In genomic region chr9:124390812-124391658, GRCh38 we compare ENCODE assay signal across 13 cellular contexts. TPM values are rescaled to one million over a fixed set of nuclear protein-coding genes. Genes with fewer than 3 reads are reported as not detected.
DNase-seq lines count a peak whose midpoint lies in the region; ATAC-seq and TF ChIP-seq lines count a peak whose summit lies in the region.
"Had no signal": no experiment of that assay in that cellular context is flagged by ENCODE, and none has a peak within 500 bp of the region (broad histone marks: within the 10 kb centered on the region; RNA-seq: fewer than 3 reads in every experiment).

No MANE protein-coding gene starts in this region.

- ATAC-seq in HCT116 (no peak; the same call in 1 of the 2 replicates), left colon (peak; percentile 74), GM19463 (IDR thresholded peaks at IDR 0.05; ENCODE audit: unreplicated experiment) (no peak)
- ATAC-seq: body of pancreas, foreskin keratinocyte, right cardiac atrium had no signal

- POLR2A ChIA-PET in HCT116 (lab: Charles Lee): no interaction called here

- no peak overlapping the region for H3K4me3 ChIP-seq in HCT116 (replicated peaks in 1 of 2; ENCODE audit: low read depth in 1 of 2, low read length in 2 of 2)
- H3K4me3 ChIP-seq in SJSA1: no peak overlapping the region
- no peak overlapping the region for H3K4me3 ChIP-seq in transverse colon
- H3K4me3 ChIP-seq in suprapubic skin: no peak overlapping the region
- H3K4me3 ChIP-seq: body of pancreas had no signal

- H3K27me3 ChIP-seq in HCT116 (ENCODE audit: insufficient read depth, low read length) (no peaks in the 10 kb centered on the region), SJSA1 (replicated peaks) (no peaks in the 10 kb centered on the region), transverse colon (no peaks in the 10 kb centered on the region), suprapubic skin (no peaks in the 10 kb centered on the region)
- H3K27me3 ChIP-seq: body of pancreas, foreskin keratinocyte had no signal

- H4K20me1 ChIP-seq in HCT116 (ENCODE audit: insufficient read depth): peaks cover 52% of the 10 kb centered on the region; the same call in 1 of the 2 replicates

- TF ChIP-seq CTCF in HCT116 (IDR thresholded peaks at IDR 0.05 in 2 of 3, conservative IDR thresholded peaks at IDR 0.05 in 1 of 3; ENCODE audit: borderline replicate concordance in 1 of 3, insufficient read depth in 1 of 3, low read depth in 2 of 3, low read length in 2 of 3): no peak
- TF ChIP-seq CTCF in transverse colon (IDR thresholded peaks at IDR 0.05): no peak
- no peak for TF ChIP-seq CTCF in suprapubic skin (IDR thresholded peaks at IDR 0.05)

- RAD21 ChIA-PET in HCT116 (lab: Charles Lee; ENCODE audit: low non-redundant PET in 1 of 2, low total read pairs in 2 of 2, uncharacterized antibody in 2 of 2, unreplicated experiment in 2 of 2): no interaction called here

- TF ChIP-seq EP300 in transverse colon (IDR thresholded peaks at IDR 0.05; ENCODE audit: low read depth) (no peak), suprapubic skin (IDR thresholded peaks at IDR 0.05) (no peak)

- CTCF ChIA-PET in HCT116 (lab: Charles Lee): interaction anchor here (0.6 to 1.1 kb wide), 2 partner anchors 8 to 931 kb away, joined by 3 to 4 read pairs; no protein-coding TSS in a partner anchor

- H3K27ac ChIP-seq in HCT116 (ENCODE audit: low read depth, low read length) (no peak overlapping the region), SJSA1 (0 out of 2 replicates have a peak overlapping the region, but pooled peaks have one; percentile 26), transverse colon (no peak overlapping the region), suprapubic skin (no peak overlapping the region)
- H3K27ac ChIP-seq: foreskin keratinocyte had no signal

- TF ChIP-seq POLR2A in HCT116 (IDR thresholded peaks at IDR 0.05; ENCODE audit: borderline replicate concordance, extremely low read depth, insufficient read depth, insufficient read length) (no peak), transverse colon (IDR thresholded peaks at IDR 0.05) (no peak), suprapubic skin (IDR thresholded peaks at IDR 0.05) (no peak)

- H3K79me2 ChIP-seq in HCT116 (ENCODE audit: insufficient read depth, low read length): peaks cover 100% of the 10 kb centered on the region

- no TSS peak for BruUV-seq in HCT116 (replicated peaks; lab: Mats Ljungman, UMichigan)

- H3K36me3 ChIP-seq in HCT116 (ENCODE audit: control insufficient read depth in 1 of 2, insufficient read depth in 2 of 2, low read length in 2 of 2): peaks cover 0 to 7% of the 10 kb centered on the region in 2 experiments; a peak in 1 of 4 replicates
- peaks cover 33% of the 10 kb centered on the region for H3K36me3 ChIP-seq in SJSA1
- H3K36me3 ChIP-seq in transverse colon: no peaks in the 10 kb centered on the region
- no peaks in the 10 kb centered on the region for H3K36me3 ChIP-seq in suprapubic skin

- no peak overlapping the region for H3K9ac ChIP-seq in HCT116 (ENCODE audit: low read length)

- peaks cover 2 to 43% of the 10 kb centered on the region in 2 experiments; a peak in 2 of 4 replicates for H3K4me1 ChIP-seq in HCT116 (ENCODE audit: control insufficient read depth in 1 of 2, insufficient read depth in 2 of 2, low read length in 2 of 2)
- peaks cover 73% of the 10 kb centered on the region for H3K4me1 ChIP-seq in SJSA1 (replicated peaks)
- peaks cover 5 to 61% (median 34%) of the 10 kb centered on the region in 4 donors for H3K4me1 ChIP-seq in transverse colon
- peaks cover 40% of the 10 kb centered on the region for H3K4me1 ChIP-seq in suprapubic skin

- 35 to 46% methylated on average over 6 to 9 of the region's 9 CpGs for WGBS in transverse colon (ENCODE audit: low coverage in 1 of 2), 2 donors
- 57% methylated on average over 9 of the region's 9 CpGs for WGBS in suprapubic skin

- DNase-seq in AG20443 (ENCODE audit: low spot score) (peak; percentile 36), HCT116 (ENCODE audit: low read depth, low spot score) (no peak), SJSA1 (ENCODE audit: low read depth in 1 of 2, low spot score in 2 of 2) (peak in 1 of 2 experiments; percentile 36), left colon (no peak), transverse colon (no peak), suprapubic skin (ENCODE audit: low spot score in 2 of 2) (no peak), NCI-H1048 (lab: John Stamatoyannopoulos, UW) (no peak)
- DNase-seq: body of pancreas, foreskin keratinocyte, NCI-H2081, right cardiac atrium had no signal

- intact Hi-C loops in HCT116 (cut with micrococcal nuclease): no loop called here
- intact Hi-C loops in left colon (cut with DNase I, micrococcal nuclease): no loop called here
- intact Hi-C loops in transverse colon (cut with DNase I; ENCODE audit: low total_unique reads): no loop called here

- in situ Hi-C loops in transverse colon (cut with MboI; ENCODE audit: low pct_ligation_motif_present in 1 of 4, low pct_unique_long_range_greater_than_20kb in 1 of 4, low sequenced_read_pairs in 3 of 4): no loop called here

- H3K9me2 ChIP-seq in HCT116 (ENCODE audit: insufficient read depth): no peaks in the 10 kb centered on the region

- no peak overlapping the region for H2AFZ ChIP-seq in HCT116 (ENCODE audit: low read depth, low read length, poor library complexity, severe bottlenecking)

- peak overlapping the region; percentile 16; the same call in 1 of the 2 replicates for H3K4me2 ChIP-seq in HCT116 (ENCODE audit: low read length)

- H3K9me3 ChIP-seq in HCT116 (ENCODE audit: control insufficient read depth in 1 of 2, insufficient read depth in 1 of 2, low read depth in 1 of 2, low read length in 2 of 2) (no peaks in the 10 kb centered on the region), SJSA1 (replicated peaks) (no peaks in the 10 kb centered on the region), transverse colon (no peaks in the 10 kb centered on the region), suprapubic skin (no peaks in the 10 kb centered on the region)
- H3K9me3 ChIP-seq: body of pancreas had no signal

- TF ChIP-seq RAD21 in HCT116 (IDR thresholded peaks at IDR 0.05; ENCODE audit: low read depth): no peak

TF ChIP-seq in HCT116, 20 proteins besides CTCF, POLR2A, EP300 and RAD21:
- TF ChIP-seq REST (IDR thresholded peaks at IDR 0.05; ENCODE audit: low read depth) (no peak), ZNF274 (IDR thresholded peaks at IDR 0.05; ENCODE audit: low read depth, low read length) (no peak), EGR1 (IDR thresholded peaks at IDR 0.05; ENCODE audit: low read depth) (no peak), POLR2AphosphoS5 (IDR thresholded peaks at IDR 0.05; ENCODE audit: low read depth, low read length) (no peak), ZFX (IDR thresholded peaks at IDR 0.05) (no peak), MAX (IDR thresholded peaks at IDR 0.05) (no peak), JUND (IDR thresholded peaks at IDR 0.05) (no peak), ZBTB33 (IDR thresholded peaks at IDR 0.05; ENCODE audit: extremely low read depth, insufficient replicate concordance, low read length) (no peak)

RNA-seq across cellular contexts. Expression of gene PSMB7, which starts 24.2 kb away (rescaled TPM):
- 222 TPM for total RNA-seq in HCT116 (2021; ENCODE audit: unreplicated experiment)
- polyA plus RNA-seq in HCT116 (2012): 305 and 343 TPM in 2 replicates
- 141 and 301 TPM in 2 replicates for total RNA-seq in SJSA1 (2014; rRNA removed; shearing (Covaris generic))
- total RNA-seq in left colon: 100 to 1,000 TPM in 1 of 2 donors, 10 to 100 TPM in 1; 88.0 to 102 TPM
- 100 to 1,000 TPM in 1 of 4 donors, 10 to 100 TPM in 3; 11.6 to 136 (median 51.6) TPM for total RNA-seq in transverse colon
- total RNA-seq in suprapubic skin: 100 to 1,000 TPM; 125 to 226 (median 176) TPM

RNA-seq across cellular contexts. Expression of gene ADGRD2, which starts 59.2 kb away (rescaled TPM):
- total RNA-seq in HCT116 (2021; ENCODE audit: unreplicated experiment) (not detected), left colon (not detected), transverse colon (not detected), suprapubic skin (1 to 10 TPM in 1 of 4 donors, under 1 TPM in 1, not detected in 2; 0.31 to 7.7 TPM)
- polyA plus RNA-seq in HCT116 (2012): 0.79 and 1.5 TPM in 2 replicates
- total RNA-seq in SJSA1 (2014; rRNA removed; shearing (Covaris generic)): not detected in 2 replicates
- total RNA-seq: body of pancreas, lung microvascular endothelial cell had no signal
